In genomic region chr3:196444495-196444894, GRCh38 we compare ENCODE assay signal across 2 cellular contexts.
TF ChIP-seq lines count a peak whose summit lies in the region.

No MANE protein-coding gene starts in this region.

TF ChIP-seq in HEK293, 187 proteins besides CTCF, POLR2A, EP300 and RAD21:
- TF ChIP-seq ZBTB48 (tag by site-specific recombination; IDR thresholded peaks at IDR 0.05) (no peak), ZNF366 (tag by site-specific recombination; conservative IDR thresholded peaks at IDR 0.05) (peak; percentile 98), ZNF670 (tag by site-specific recombination; IDR thresholded peaks at IDR 0.05; ENCODE audit: low read depth) (peak; percentile 72; the same call in 1 of the 2 replicates), INSM2 (tag by site-specific recombination; IDR thresholded peaks at IDR 0.05) (0 out of 2 replicates have a peak, but pooled peaks have one; percentile 24), ZNF473 (tag by site-specific recombination; IDR thresholded peaks at IDR 0.05) (peak; percentile 68; the same call in 1 of the 2 replicates), IKZF3 (tag by site-specific recombination; IDR thresholded peaks at IDR 0.05) (peak; percentile 72; the same call in 1 of the 2 replicates)

TF ChIP-seq in H1, 55 proteins besides CTCF, POLR2A, EP300 and RAD21:
- TF ChIP-seq SP1 (IDR thresholded peaks at IDR 0.05; ENCODE audit: low read depth, low read length) (no peak), JUN (IDR thresholded peaks at IDR 0.05; ENCODE audit: low read depth, low read length) (no peak), KDM1A (IDR thresholded peaks at IDR 0.05; ENCODE audit: borderline replicate concordance, low read length) (no peak), JUND (IDR thresholded peaks at IDR 0.05; ENCODE audit: low read length) (no peak), CEBPB (IDR thresholded peaks at IDR 0.05; ENCODE audit: low read depth, low read length) (no peak), RBBP5 (IDR thresholded peaks at IDR 0.05; ENCODE audit: borderline replicate concordance, low read depth, low read length) (no peak), HDAC2 (IDR thresholded peaks at IDR 0.05; ENCODE audit: borderline replicate concordance in 1 of 2, low read depth in 2 of 2, low read length in 2 of 2) (no peak)
